1 cellular context compared by ENCODE assay signal in the genomic region with DNA sequence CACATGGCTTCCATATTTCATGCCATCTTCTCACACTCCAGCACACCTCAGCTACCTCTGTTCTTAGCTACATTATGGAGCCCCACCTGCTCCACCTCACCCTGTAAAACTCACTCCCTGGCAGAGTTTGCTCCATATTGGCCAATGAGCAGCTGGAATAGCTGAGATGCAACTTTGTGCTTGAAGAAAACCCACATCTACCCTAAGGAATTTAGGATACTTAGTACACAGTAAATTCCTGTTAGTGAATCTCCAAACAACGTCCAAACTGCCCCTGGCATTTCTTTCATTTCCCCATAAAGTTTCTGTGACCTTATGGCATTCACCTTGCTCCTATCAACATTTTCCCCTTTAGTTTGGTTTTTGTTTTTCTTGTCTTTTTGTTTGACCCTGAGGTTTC.
TF ChIP-seq lines count a peak whose summit lies in the region.

No MANE protein-coding gene starts in this region.

TF ChIP-seq in H1, 55 proteins besides CTCF, POLR2A, EP300 and RAD21:
- TF ChIP-seq JUN (IDR thresholded peaks at IDR 0.05; ENCODE audit: low read depth, low read length): no peak
- TF ChIP-seq TBP (IDR thresholded peaks at IDR 0.05; ENCODE audit: low read depth, low read length): no peak
- TF ChIP-seq EGR1 (IDR thresholded peaks at IDR 0.05; ENCODE audit: borderline replicate concordance, low read depth, low read length): no peak
- TF ChIP-seq, protein P1, sequence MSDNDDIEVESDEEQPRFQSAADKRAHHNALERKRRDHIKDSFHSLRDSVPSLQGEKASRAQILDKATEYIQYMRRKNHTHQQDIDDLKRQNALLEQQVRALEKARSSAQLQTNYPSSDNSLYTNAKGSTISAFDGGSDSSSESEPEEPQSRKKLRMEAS (IDR thresholded peaks at IDR 0.05): no peak
- no peak for TF ChIP-seq MAFK (IDR thresholded peaks at IDR 0.05; ENCODE audit: low read depth, low read length)
- TF ChIP-seq POLR2AphosphoS5 (IDR thresholded peaks at IDR 0.05; ENCODE audit: low read depth, low read length): no peak
- TF ChIP-seq SP4 (IDR thresholded peaks at IDR 0.05; ENCODE audit: low read length): no peak
- no peak for TF ChIP-seq JUND (IDR thresholded peaks at IDR 0.05; ENCODE audit: low read length)
- TF ChIP-seq ASH2L (IDR thresholded peaks at IDR 0.05; ENCODE audit: low read length): no peak
